Comparison of ENCODE assay signal across 21 cellular contexts in the genomic region with DNA sequence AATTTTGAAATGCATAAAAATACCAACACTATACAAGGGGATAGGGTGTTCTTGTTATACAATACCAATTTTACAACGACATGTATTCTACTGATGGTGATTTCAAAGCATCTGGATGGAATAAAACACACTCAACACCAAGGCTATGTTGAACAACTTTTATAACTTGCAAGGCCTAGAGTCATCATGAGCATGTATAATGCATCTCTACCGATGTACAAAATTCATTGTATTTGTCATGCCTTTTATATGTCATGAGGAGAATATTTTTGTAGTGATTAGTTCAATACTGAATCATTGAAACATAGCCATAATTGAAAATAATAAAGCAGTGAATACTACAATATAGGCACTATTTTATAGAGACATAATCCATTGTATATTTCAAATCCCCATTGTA.
DNase-seq lines count a peak whose midpoint lies in the region; ATAC-seq and TF ChIP-seq lines count a peak whose summit lies in the region.
"Had no signal": no experiment of that assay in that cellular context is flagged by ENCODE, and none has a peak within 500 bp of the region (broad histone marks: within the 10 kb centered on the region; RNA-seq: fewer than 3 reads in every experiment).

No MANE protein-coding gene starts in this region.

- DNase-seq in GM23248 (peak; percentile 24), RKO (ENCODE audit: low spot score) (peak; percentile 13), fibroblast of mammary gland (ENCODE audit: low read depth) (peak; percentile 64), NOMO-1 (lab: John Stamatoyannopoulos, UW; ENCODE audit: unreplicated experiment in 2 of 2) (no peak), NCI-H1694 treated with DMSO at 0.1 percent for 48 hours (lab: John Stamatoyannopoulos, UW) (no peak)
- no peak for DNase-seq in activated CD4-positive, alpha-beta T cell treated with anti-CD3 and anti-CD28 coated beads, Interleukin-2, amount 50 U/mL, for 48 hours
- DNase-seq: C1 segment of cervical spinal cord; CD4-positive, alpha-beta memory T cell; DMS 273 treated with DMSO at 0.1 percent for 48 hours; DMS79 treated with DMSO at 0.1 percent for 48 hours; H7; KG1; MM.1S; NCI-H2029 treated with DMSO at 0.1 percent for 48 hours; NCI-H2227 treated with DMSO at 0.1 percent for 48 hours; NCI-H526 treated with DMSO at 0.1 percent for 48 hours; Peyer's patch; SIG-M5 had no signal

- in situ Hi-C loops in GM23248 (cut with MboI): no loop called here

- H3K27me3 ChIP-seq in GM23248 (replicated peaks; ENCODE audit: insufficient read depth): no peaks in the 10 kb centered on the region
- H3K27me3 ChIP-seq: Peyer's patch had no signal

- H3K27ac ChIP-seq in GM23248: no peak overlapping the region
- H3K27ac ChIP-seq: A549, Peyer's patch, SK-N-MC had no signal

- H3K4me1 ChIP-seq in GM23248 (ENCODE audit: insufficient read depth): peaks cover 20% of the 10 kb centered on the region; the same call in 1 of the 2 replicates
- H3K4me1 ChIP-seq: A549 had no signal

- ATAC-seq in HG02981 (IDR thresholded peaks at IDR 0.05; ENCODE audit: unreplicated experiment): no peak
- ATAC-seq: A549 had no signal

- H3K9me3 ChIP-seq in GM23248 (ENCODE audit: low read depth): no peaks in the 10 kb centered on the region
- H3K9me3 ChIP-seq: A549, Peyer's patch had no signal

- H3K4me2 ChIP-seq in GM23248 (ENCODE audit: unreplicated experiment): no peak overlapping the region
- H3K4me2 ChIP-seq: A549 had no signal

- no peak overlapping the region for H3K9ac ChIP-seq in GM23248

- TF ChIP-seq CTCF in fibroblast of mammary gland (conservative IDR thresholded peaks at IDR 0.05; ENCODE audit: control insufficient read depth, insufficient read depth, low read depth, low read length): no peak

- H3K79me2 ChIP-seq in GM23248 (ENCODE audit: insufficient read depth): no peaks in the 10 kb centered on the region

- H3K4me3 ChIP-seq in GM23248 (no peak overlapping the region), fibroblast of mammary gland (ENCODE audit: control insufficient read depth, low read depth, low read length) (no peak overlapping the region)
- H3K4me3 ChIP-seq: A549, Peyer's patch, SK-N-MC had no signal

- WGBS in GM23248 (ENCODE audit: low coverage in 1 of 2, low lambda C conversion rate in 2 of 2, missing lambda C conversion rate in 2 of 2), 2 experiments: 47 to 48% methylated on average over 2 of the region's 2 CpGs

- no peaks in the 10 kb centered on the region for H3F3A ChIP-seq in GM23248 (ENCODE audit: insufficient read depth)

- no peaks in the 10 kb centered on the region for H4K20me1 ChIP-seq in GM23248 (ENCODE audit: insufficient read depth)

- no peaks in the 10 kb centered on the region for H3K36me3 ChIP-seq in GM23248 (ENCODE audit: low read depth)
- H3K36me3 ChIP-seq: Peyer's patch had no signal

- H2AFZ ChIP-seq in GM23248: no peak overlapping the region

- H3K9me2 ChIP-seq in GM23248 (ENCODE audit: insufficient read depth): no peaks in the 10 kb centered on the region

Comparison
In these comparisons a context has a peak if more than half of its experiments do, and no peak if none do; other contexts are left out.
1. DNase-seq: peak in GM23248 (single experiment), RKO (single experiment) and fibroblast of mammary gland (single experiment); none in activated CD4-positive, alpha-beta T cell treated with anti-CD3 and anti-CD28 coated beads, Interleukin-2, amount 50 U/mL, for 48 hours (0 of 2), NOMO-1 (0 of 2) and NCI-H1694 treated with DMSO at 0.1 percent for 48 hours (single experiment).